In genomic region chr9:14899815-14900193, GRCh38 we compare ENCODE assay signal across 22 cellular contexts. TPM values are rescaled to one million over a fixed set of nuclear protein-coding genes. Genes with fewer than 3 reads are reported as not detected.
A peak's percentile ranks its signal among the peaks of the same experiment; 100 is the strongest.
DNase-seq lines count a peak whose midpoint lies in the region; ATAC-seq and TF ChIP-seq lines count a peak whose summit lies in the region.
"Had no signal": no experiment of that assay in that cellular context is flagged by ENCODE, and none has a peak within 500 bp of the region (broad histone marks: within the 10 kb centered on the region; RNA-seq: fewer than 3 reads in every experiment).

No MANE protein-coding gene starts in this region.

- H3K9me3 ChIP-seq in osteoblast (ENCODE audit: low read depth, low read length), result no peaks in the 10 kb centered on the region
- H3K9me3 ChIP-seq in tibial artery, result no peaks in the 10 kb centered on the region

- no peak overlapping the region for H3K27ac ChIP-seq in osteoblast (ENCODE audit: low read depth, low read length)
- H3K27ac ChIP-seq in tibial artery, result peak overlapping the region; percentile 32 to 39

- H3K36me3 ChIP-seq in osteoblast (ENCODE audit: insufficient read depth, low read length) (no peaks in the 10 kb centered on the region), tibial artery (no peaks in the 10 kb centered on the region)

- H3K79me2 ChIP-seq in osteoblast (ENCODE audit: insufficient read depth, low read length), result no peaks in the 10 kb centered on the region

- intact Hi-C loops in tibial artery (cut with DNase I; ENCODE audit: low total_unique reads), result no loop called here

- DNase-seq in amniotic epithelial cell (ENCODE audit: low read depth), result peak; percentile 55
- peak; percentile 15 for DNase-seq in fibroblast of villous mesenchyme (ENCODE audit: low read depth)
- DNase-seq in osteoblast (ENCODE audit: insufficient read length, low spot score, missing footprints), result peak; percentile 45
- DNase-seq in tibial artery, result no peak
- DNase-seq in NOMO-1 treated with dmso at 0.1 percent for 144 hours (lab: John Stamatoyannopoulos, UW; ENCODE audit: unreplicated experiment), result no peak
- DNase-seq in NOMO-1 (lab: John Stamatoyannopoulos, UW; ENCODE audit: unreplicated experiment in 2 of 2), result no peak
- DNase-seq: ACHN; C1 segment of cervical spinal cord; CD8-positive, alpha-beta memory T cell; DMS79; H7; HFFc6; MM.1S; NCI-H1092; NCI-H146; NCI-H2081; NCI-H446 treated with DMSO at 0.1 percent for 48 hours; NCI-H69; SHP77 treated with DMSO at 0.1 percent for 48 hours had no signal

- H3K27me3 ChIP-seq in osteoblast (ENCODE audit: insufficient read depth, low read length) (no peaks in the 10 kb centered on the region), tibial artery (no peaks in the 10 kb centered on the region)

- H3K4me3 ChIP-seq in fibroblast of villous mesenchyme (ENCODE audit: low read depth, low read length) (no peak overlapping the region), osteoblast (ENCODE audit: insufficient read depth, low read length) (no peak overlapping the region), tibial artery (peak overlapping the region in 1 of 2 donors; percentile 24)

- H3K4me1 ChIP-seq in osteoblast (ENCODE audit: insufficient read depth, low read length) (no peaks in the 10 kb centered on the region), tibial artery (peaks cover 0 to 65% (median 3%) of the 10 kb centered on the region in 4 donors)

- no peak overlapping the region for H3K4me2 ChIP-seq in osteoblast (ENCODE audit: insufficient read depth, low read length)

- H2AFZ ChIP-seq in osteoblast (ENCODE audit: low read length), result no peak overlapping the region

- no peak for ATAC-seq in GM18511 (IDR thresholded peaks at IDR 0.05; ENCODE audit: unreplicated experiment)
- ATAC-seq: SK-N-SH treated with all-trans-retinoic acid at 6 μM for 48 hours had no signal

- TF ChIP-seq CTCF in fibroblast of villous mesenchyme (IDR thresholded peaks at IDR 0.05; ENCODE audit: insufficient read depth, low read depth, low read length) (no peak), osteoblast (IDR thresholded peaks at IDR 0.05; ENCODE audit: extremely low read depth, low read depth, low read length) (no peak), tibial artery (IDR thresholded peaks at IDR 0.05) (no peak)

- H4K20me1 ChIP-seq in osteoblast (ENCODE audit: insufficient read depth, low read length), result no peaks in the 10 kb centered on the region

RNA-seq across cellular contexts. Expression of gene FREM1, which starts 10.4 kb away (rescaled TPM):
- total RNA-seq in fibroblast of villous mesenchyme (0.32 and 0.86 TPM in 2 replicates), osteoblast (under 0.01 and 0.72 TPM in 2 replicates)
- total RNA-seq: CD8-positive, alpha-beta memory T cell; OCI-LY7 had no signal

Comparison
In these comparisons a context has a peak if more than half of its experiments do, and no peak if none do; other contexts are left out.
1. DNase-seq: peak in amniotic epithelial cell (single experiment), fibroblast of villous mesenchyme (single experiment) and osteoblast (single experiment); none in tibial artery (0 of 2), NOMO-1 treated with dmso at 0.1 percent for 144 hours (single experiment) and NOMO-1 (0 of 2).